ENCODE assay signal across 1 cellular context in genomic region chr19:40078377-40078776, GRCh38.
TF ChIP-seq lines count a peak whose summit lies in the region.

No MANE protein-coding gene starts in this region.

TF ChIP-seq in K562, 482 proteins besides CTCF, POLR2A, EP300 and RAD21 (continued from another document):
- TF ChIP-seq PRDM10 (IDR thresholded peaks at IDR 0.05; ENCODE audit: partially characterized antibody) (no peak), AFF4 (CRISPR knock-in tag; IDR thresholded peaks at IDR 0.05) (no peak)
